ENCODE assay signal across 8 cellular contexts in the genomic region with DNA sequence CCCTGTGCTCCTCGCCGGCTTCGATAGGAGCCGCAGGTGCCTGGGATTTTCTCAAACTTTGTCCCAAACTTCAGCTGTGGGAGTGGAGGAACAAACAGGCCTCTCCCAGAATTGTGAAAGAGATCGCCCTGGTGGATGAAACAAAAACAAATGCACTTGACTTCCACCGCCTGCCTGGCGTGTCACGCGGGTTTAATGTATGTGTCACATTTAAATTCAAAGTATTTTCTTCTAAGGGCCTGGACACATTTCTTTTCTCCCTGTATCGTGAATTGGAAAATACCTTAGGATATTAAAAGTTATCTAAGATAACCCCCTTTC. TPM values are rescaled to one million over a fixed set of nuclear protein-coding genes. Genes with fewer than 3 reads are reported as not detected.
DNase-seq lines count a peak whose midpoint lies in the region; TF ChIP-seq lines count a peak whose summit lies in the region.

No MANE protein-coding gene starts in this region.

- TF ChIP-seq CTCF in parathyroid adenoma (IDR thresholded peaks at IDR 0.05) = peak; percentile 4

- peak overlapping the region; percentile 37 for H3K9ac ChIP-seq in parathyroid adenoma

- H3K36me3 ChIP-seq in H7 (replicated peaks; ENCODE audit: control insufficient read depth, insufficient read depth, low read length) (no peaks in the 10 kb centered on the region), KOPT-K1 (ENCODE audit: insufficient read depth, low read length) (no peaks in the 10 kb centered on the region), parathyroid adenoma (ENCODE audit: control insufficient read depth, insufficient read depth, low read length) (no peaks in the 10 kb centered on the region)

- H3K27me3 ChIP-seq in H7 (ENCODE audit: control insufficient read depth, insufficient read depth, low read length) (no peaks in the 10 kb centered on the region), parathyroid adenoma (ENCODE audit: control insufficient read depth, insufficient read depth, low read length) (no peaks in the 10 kb centered on the region)

- peaks cover 30% of the 10 kb centered on the region for H3K79me2 ChIP-seq in parathyroid adenoma

- H2AFZ ChIP-seq in parathyroid adenoma = peak overlapping the region; percentile 89

- peak overlapping the region; percentile 88 for H3K4me3 ChIP-seq in H7 (ENCODE audit: insufficient read depth, low read depth, low read length)
- peak overlapping the region; percentile 83 for H3K4me3 ChIP-seq in parathyroid adenoma (ENCODE audit: low read depth, low read length)

- peak; percentile 29 for DNase-seq in NK-92 treated with Interleukin-12 subunit alpha and Interleukin-12 subunit beta, amount 100 ng/mL, for 24 hours (lab: John Stamatoyannopoulos, UW)
- DNase-seq in NK-92 (lab: John Stamatoyannopoulos, UW; ENCODE audit: unreplicated experiment) (no peak), H7 (no peak), activated T-cell treated with anti-CD3 and anti-CD28 coated beads for 48 hours (ENCODE audit: low read depth) (peak; percentile 21), fibroblast of the conjunctiva (ENCODE audit: low read depth) (peak; percentile 45)
- no peak for DNase-seq in activated effector memory CD4-positive, alpha-beta T cell treated with Interleukin-2 at 50 U/mL for 16 hours

- H3K27ac ChIP-seq in KOPT-K1 (ENCODE audit: low read depth, low read length, poor library complexity, severe bottlenecking) (peak overlapping the region; percentile 89), parathyroid adenoma (peak overlapping the region; percentile 97)

- peaks cover 16% of the 10 kb centered on the region for H3K4me1 ChIP-seq in parathyroid adenoma

- no peaks in the 10 kb centered on the region for H3K9me3 ChIP-seq in KOPT-K1 (ENCODE audit: insufficient read depth, low read length, poor library complexity, severe bottlenecking)
- H3K9me3 ChIP-seq in parathyroid adenoma (ENCODE audit: control insufficient read depth, low read length) = no peaks in the 10 kb centered on the region

- H3K4me2 ChIP-seq in parathyroid adenoma (ENCODE audit: low read length) = peak overlapping the region; percentile 90

RNA-seq across cellular contexts. Expression of gene WASL, which starts 0.7 kb away (rescaled TPM):
- 13.2 and 17.2 TPM in 2 replicates for total RNA-seq in H7 (2014; rRNA removed; shearing (Covaris generic))

Comparison
In these comparisons a context has a peak if more than half of its experiments do, and no peak if none do; other contexts are left out.
1. DNase-seq: peak in NK-92 treated with Interleukin-12 subunit alpha and Interleukin-12 subunit beta, amount 100 ng/mL, for 24 hours (single experiment), activated T-cell treated with anti-CD3 and anti-CD28 coated beads for 48 hours (single experiment) and fibroblast of the conjunctiva (single experiment); none in NK-92 (single experiment), H7 (single experiment) and activated effector memory CD4-positive, alpha-beta T cell treated with Interleukin-2 at 50 U/mL for 16 hours (single experiment).